ENCODE assay signal across 33 cellular contexts in genomic region chr15:101384276-101384675, GRCh38.
"Had no signal": no experiment of that assay in that cellular context is flagged by ENCODE, and none has a peak within 500 bp of the region (broad histone marks: within the 10 kb centered on the region; RNA-seq: fewer than 3 reads in every experiment).

No MANE protein-coding gene starts in this region.

- H3K9me3 Mint-ChIP-seq: activated CD4-positive, alpha-beta T cell treated with anti-CD3 and anti-CD28 coated beads, Interleukin-2, amount 10 ng/mL, durations not matched to agents 24 days and 14 days; activated CD8-positive, alpha-beta T cell treated with anti-CD3 and anti-CD28 coated beads for 36 hours; activated naive CD4-positive, alpha-beta T cell treated with anti-CD3 and anti-CD28 coated beads, Interleukin-2, amount 10 ng/mL, durations not matched to agents 7 days and 5 days; activated naive CD8-positive, alpha-beta T cell treated with anti-CD3 and anti-CD28 coated beads, Interleukin-2, amount 50 U/mL, for 24 hours; activated T-cell treated with anti-CD3 and anti-CD28 coated beads, Interleukin-2, amount 50 U/mL, for 24 hours; activated T-helper 2 cell treated with anti-CD3 and anti-CD28 coated beads, Interferon-gamma antibody, Interleukin-2, Interleukin-4, amounts not matched to agents 10 μg/mL and 5 μg/mL and 100 μg/mL, durations not matched to agents 14 hours and 24 hours and 36 hours had no signal

- H3K4me1 ChIP-seq: Peyer's patch had no signal

- H3K27me3 ChIP-seq: brain microvascular endothelial cell, Peyer's patch had no signal

- H3K27ac ChIP-seq: brain microvascular endothelial cell, KMS-11, Peyer's patch, WERI-Rb-1 had no signal

- H3K36me3 ChIP-seq: brain microvascular endothelial cell, Peyer's patch, WERI-Rb-1 had no signal

- H3K4me3 ChIP-seq: Peyer's patch had no signal

- H3K36me3 Mint-ChIP-seq: activated naive CD4-positive, alpha-beta T cell treated with anti-CD3 and anti-CD28 coated beads, Interleukin-2, amount 10 ng/mL, durations not matched to agents 7 days and 5 days; activated naive CD8-positive, alpha-beta T cell had no signal

- ATAC-seq: activated CD8-positive, alpha-beta T cell treated with anti-CD3 and anti-CD28 coated beads for 36 hours; activated naive CD8-positive, alpha-beta T cell treated with anti-CD3 and anti-CD28 coated beads, Interleukin-2, amount 50 U/mL, for 24 hours; PC-3; Right ventricle myocardium inferior; SK-N-SH treated with all-trans-retinoic acid at 6 μM for 48 hours had no signal

- H3K27ac Mint-ChIP-seq: activated CD4-positive, alpha-beta T cell treated with anti-CD3 and anti-CD28 coated beads, Interleukin-2, amount 10 ng/mL, durations not matched to agents 24 days and 14 days; activated CD8-positive, alpha-beta T cell treated with anti-CD3 and anti-CD28 coated beads for 36 hours; activated naive CD8-positive, alpha-beta T cell; activated naive CD8-positive, alpha-beta T cell treated with anti-CD3 and anti-CD28 coated beads, Interleukin-2, amount 50 U/mL, for 24 hours; activated T-cell treated with anti-CD3 and anti-CD28 coated beads, Interleukin-2, amount 50 U/mL, for 24 hours; activated T-helper 2 cell treated with anti-CD3 and anti-CD28 coated beads, Interferon-gamma antibody, Interleukin-2, Interleukin-4, amounts not matched to agents 10 μg/mL and 5 μg/mL and 100 μg/mL, durations not matched to agents 14 hours and 24 hours and 36 hours had no signal

- H3K4me1 Mint-ChIP-seq: activated CD4-positive, alpha-beta T cell treated with anti-CD3 and anti-CD28 coated beads, Interleukin-2, amount 10 ng/mL, durations not matched to agents 24 days and 14 days; activated naive CD4-positive, alpha-beta T cell treated with anti-CD3 and anti-CD28 coated beads, Interleukin-2, amount 10 ng/mL, durations not matched to agents 7 days and 5 days; activated naive CD8-positive, alpha-beta T cell treated with anti-CD3 and anti-CD28 coated beads, Interleukin-2, amount 50 U/mL, for 24 hours had no signal

- H3K9me3 ChIP-seq: Peyer's patch had no signal

- H3K4me2 ChIP-seq: KMS-11 had no signal

- H3K9ac ChIP-seq: KMS-11 had no signal

- H3K4me3 Mint-ChIP-seq: activated CD4-positive, alpha-beta T cell treated with anti-CD3 and anti-CD28 coated beads, Interleukin-2, amount 10 ng/mL, durations not matched to agents 24 days and 14 days; activated CD8-positive, alpha-beta T cell treated with anti-CD3 and anti-CD28 coated beads for 36 hours; activated naive CD4-positive, alpha-beta T cell treated with anti-CD3 and anti-CD28 coated beads, Interleukin-2, amount 10 ng/mL, durations not matched to agents 7 days and 5 days; activated naive CD8-positive, alpha-beta T cell; activated naive CD8-positive, alpha-beta T cell treated with anti-CD3 and anti-CD28 coated beads, Interleukin-2, amount 50 U/mL, for 24 hours; activated T-cell treated with anti-CD3 and anti-CD28 coated beads, Interleukin-2, amount 50 U/mL, for 24 hours had no signal

- H3K27me3 Mint-ChIP-seq: activated CD4-positive, alpha-beta T cell treated with anti-CD3 and anti-CD28 coated beads, Interleukin-2, amount 10 ng/mL, durations not matched to agents 24 days and 14 days; activated CD8-positive, alpha-beta T cell treated with anti-CD3 and anti-CD28 coated beads for 36 hours; activated naive CD8-positive, alpha-beta T cell; activated naive CD8-positive, alpha-beta T cell treated with anti-CD3 and anti-CD28 coated beads, Interleukin-2, amount 50 U/mL, for 24 hours; activated T-cell treated with anti-CD3 and anti-CD28 coated beads, Interleukin-2, amount 50 U/mL, for 24 hours had no signal

- DNase-seq: activated CD4-positive, alpha-beta T cell treated with anti-CD3 and anti-CD28 coated beads for 1 hour; activated CD4-positive, alpha-beta T cell treated with anti-CD3 and anti-CD28 coated beads, Interleukin-2, amount 10 ng/mL, durations not matched to agents 24 days and 14 days; activated CD4-positive, alpha-beta T cell treated with anti-CD3 and anti-CD28 coated beads, Interleukin-2, amount 50 U/mL, for 4 hours; activated CD4-positive, CD25-positive, alpha-beta regulatory T cell; activated CD8-positive, alpha-beta T cell treated with anti-CD3 and anti-CD28 coated beads for 36 hours; activated naive CD4-positive, alpha-beta T cell treated with anti-CD3 and anti-CD28 coated beads, Interleukin-2, amount 10 ng/mL, durations not matched to agents 7 days and 5 days; activated naive CD8-positive, alpha-beta T cell treated with anti-CD3 and anti-CD28 coated beads, Interleukin-2, amount 50 U/mL, for 24 hours; activated T-cell treated with anti-CD3 and anti-CD28 coated beads, Interleukin-2, amount 50 U/mL, for 24 hours; anterior cingulate cortex; brain microvascular endothelial cell; central memory CD4-positive, alpha-beta T cell; MM.1S; MV-4-11; NCI-H1092; NCI-H1436 treated with DMSO at 0.1 percent for 48 hours; NCI-H1694 treated with DMSO at 0.1 percent for 48 hours; NCI-H2029; NCI-H345; NCI-H524 treated with DMSO at 0.1 percent for 48 hours; NK-92 treated with Interleukin-12 subunit alpha and Interleukin-12 subunit beta, amount 100 ng/mL, for 24 hours; PC-3; Peyer's patch; RPMI8226; SIG-M5; T-helper 1 cell; T-helper 2 cell; T-helper 9 cell; WERI-Rb-1 had no signal
